ENCODE assay signal across 8 cellular contexts in genomic region chr6:32413427-32414047, GRCh38. TPM values are rescaled to one million over a fixed set of nuclear protein-coding genes. Genes with fewer than 3 reads are reported as not detected.
DNase-seq lines count a peak whose midpoint lies in the region; ATAC-seq and TF ChIP-seq lines count a peak whose summit lies in the region.

No MANE protein-coding gene starts in this region.

- H3K4me3 ChIP-seq in kidney epithelial cell (ENCODE audit: low read depth, low read length) = no peak overlapping the region

- ATAC-seq in GM21825 (IDR thresholded peaks at IDR 0.05; ENCODE audit: unreplicated experiment) (peak; percentile 49), HG03378 (IDR thresholded peaks at IDR 0.05; ENCODE audit: unreplicated experiment) (no peak)

- DNase-seq in AG09319 (ENCODE audit: extremely low read depth, low read depth) = peak; percentile 39
- peak; percentile 24 for DNase-seq in NCI-H2196 treated with DMSO at 0.1 percent for 48 hours (lab: John Stamatoyannopoulos, UW; ENCODE audit: unreplicated experiment)
- peak; percentile 87 for DNase-seq in activated CD4-positive, CD25-positive, alpha-beta regulatory T cell treated with anti-CD3 and anti-CD28 coated beads, Interleukin-2, amount 50 U/mL, for 72 hours
- peak in 54 of 61 donors; percentile 8 to 76 (median 38) for DNase-seq in caudate nucleus (lab: John Stamatoyannopoulos, UW)
- DNase-seq in kidney epithelial cell (ENCODE audit: low read depth) = peak; percentile 32
- DNase-seq in stimulated activated CD4-positive, alpha-beta T cell treated with anti-CD3 and anti-CD28 coated beads, Interleukin-1b, Interleukin-23, amount 100 ng/mL, for 48 hours = peak; percentile 83

- no peaks in the 10 kb centered on the region for H3K36me3 ChIP-seq in kidney epithelial cell (ENCODE audit: control insufficient read depth, insufficient read depth, low read length)

- TF ChIP-seq CTCF in AG09319 (IDR thresholded peaks at IDR 0.05; ENCODE audit: low read depth, low read length) (peak; percentile 97), kidney epithelial cell (IDR thresholded peaks at IDR 0.05; ENCODE audit: insufficient read depth, low read length, poor library complexity, severe bottlenecking) (peak; percentile 96)

- peaks cover 17% of the 10 kb centered on the region for H3K27me3 ChIP-seq in kidney epithelial cell (ENCODE audit: control insufficient read depth, insufficient read depth, low read length)

- no peak overlapping the region for H3K27ac ChIP-seq in caudate nucleus (ENCODE audit: low read depth, low read length)

RNA-seq across cellular contexts. Expression of gene BTNL2, which starts 6.6 kb away (rescaled TPM):
- not detected in 2 replicates for total RNA-seq in kidney epithelial cell

RNA-seq across cellular contexts. Expression of gene HLA-DRA, which starts 26.1 kb away (rescaled TPM):
- 0.38 and 0.62 TPM in 2 replicates for total RNA-seq in kidney epithelial cell

RNA-seq across cellular contexts. Expression of gene TSBP1, which starts 41.8 kb away (rescaled TPM):
- total RNA-seq in kidney epithelial cell = not detected in 2 replicates

Comparison
In these comparisons a context has a peak if more than half of its experiments do, and no peak if none do; other contexts are left out.
1. DNase-seq: peak in every context shown above with its lines; median percentile 87 in activated CD4-positive, CD25-positive, alpha-beta regulatory T cell treated with anti-CD3 and anti-CD28 coated beads, Interleukin-2, amount 50 U/mL, for 72 hours; 83 in stimulated activated CD4-positive, alpha-beta T cell treated with anti-CD3 and anti-CD28 coated beads, Interleukin-1b, Interleukin-23, amount 100 ng/mL, for 48 hours; 39 in AG09319; 38 in caudate nucleus; 32 in kidney epithelial cell; 24 in NCI-H2196 treated with DMSO at 0.1 percent for 48 hours.